ENCODE assay signal across 8 cellular contexts in the genomic region with DNA sequence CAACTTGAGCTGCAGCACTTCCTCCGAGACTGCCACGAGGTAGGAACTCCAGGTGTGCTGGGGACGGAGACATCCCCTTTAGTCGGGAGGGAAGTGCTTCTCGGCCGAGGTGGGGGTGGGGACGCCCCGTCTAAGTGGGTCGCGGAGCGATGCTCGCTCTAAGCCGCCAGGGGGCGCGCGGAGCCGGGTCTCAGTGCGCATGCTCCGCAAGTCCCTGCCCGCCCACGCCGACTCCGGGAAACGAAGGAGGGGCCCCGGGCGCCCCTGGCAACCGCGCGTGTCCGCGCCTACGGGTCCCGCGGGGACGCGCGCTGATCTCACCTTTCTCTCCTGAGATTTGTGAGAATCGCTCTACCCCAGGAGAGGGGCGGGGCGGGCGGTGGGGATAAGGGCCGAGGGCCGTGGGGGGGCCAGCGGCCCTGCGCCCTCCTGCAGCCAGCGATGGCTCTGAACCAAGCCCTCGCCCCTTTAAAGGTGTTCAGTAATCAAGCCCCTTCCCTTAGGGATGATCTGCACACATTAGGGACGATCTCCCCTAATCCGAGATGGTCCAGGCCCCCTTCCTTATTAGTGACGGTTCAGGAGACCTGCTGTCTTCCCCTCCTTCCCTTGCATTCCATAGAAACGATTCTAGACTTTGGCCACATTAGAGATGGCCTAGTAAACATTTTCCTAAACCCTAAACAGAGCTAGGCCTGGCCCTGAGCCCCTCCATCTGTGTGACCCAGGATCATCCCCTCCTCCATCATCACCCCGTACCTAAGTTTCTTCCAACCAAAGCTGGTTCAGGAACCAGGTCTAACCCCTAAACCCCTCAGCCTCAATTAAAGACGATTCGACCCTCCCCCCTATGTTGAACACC. TPM values are rescaled to one million over a fixed set of nuclear protein-coding genes. Genes with fewer than 3 reads are reported as not detected.
DNase-seq lines count a peak whose midpoint lies in the region; ATAC-seq and TF ChIP-seq lines count a peak whose summit lies in the region.

No MANE protein-coding gene starts in this region.

- peak; percentile 97 for TF ChIP-seq CTCF in A673 (conservative IDR thresholded peaks at IDR 0.05; ENCODE audit: low read depth, low read length)
- TF ChIP-seq CTCF in SK-N-SH (IDR thresholded peaks at IDR 0.05) = peak; percentile 79

- H3K36me3 ChIP-seq in A673 (ENCODE audit: insufficient read depth, low read length, poor library complexity, severe bottlenecking) (no peaks in the 10 kb centered on the region), SK-N-SH (replicated peaks in 1 of 2; ENCODE audit: control insufficient read depth in 1 of 2, insufficient read depth in 2 of 2, low read length in 1 of 2) (no peaks in the 10 kb centered on the region)

- CTCF ChIA-PET in A673 (lab: Charles Lee) (interaction anchor here (0.9 kb wide), 1 partner anchor 8 kb away, joined by 3 read pairs; no protein-coding TSS in a partner anchor), SK-N-SH (lab: Yijun Ruan, JAX) (interaction anchor here (0.6 to 3.7 kb wide), 16 partner anchors 9 to 248 kb away, joined by 3 to 16 read pairs (median 4); a partner anchor contains a TSS)

- 0 out of 2 replicates have a peak overlapping the region, but pooled peaks have one; percentile 67 for H3K4me2 ChIP-seq in SK-N-SH

- no peaks in the 10 kb centered on the region for H4K20me1 ChIP-seq in SK-N-SH (ENCODE audit: insufficient read depth)

- POLR2A ChIA-PET in A673 (lab: Charles Lee; ENCODE audit: low non-redundant PET) = no interaction called here
- POLR2A ChIA-PET in SK-N-SH (lab: Yijun Ruan, JAX) = no interaction called here

- TF ChIP-seq RAD21 in SK-N-SH (IDR thresholded peaks at IDR 0.05; ENCODE audit: low read length) = peak; percentile 51

- H3K9me2 ChIP-seq in SK-N-SH = no peaks in the 10 kb centered on the region

- no peaks in the 10 kb centered on the region for H3K79me2 ChIP-seq in SK-N-SH (ENCODE audit: insufficient read depth)

- peaks cover 15% of the 10 kb centered on the region for H3K4me1 ChIP-seq in A673 (ENCODE audit: insufficient read depth, low read length, poor library complexity, severe bottlenecking)
- peaks cover 0 to 11% of the 10 kb centered on the region in 2 experiments; a peak in 1 of 4 replicates for H3K4me1 ChIP-seq in SK-N-SH (ENCODE audit: control insufficient read depth in 1 of 2, insufficient read depth in 2 of 2, low read depth in 1 of 2, low read length in 1 of 2)

- no peak for TF ChIP-seq EP300 in SK-N-SH (IDR thresholded peaks at IDR 0.05; ENCODE audit: borderline replicate concordance in 1 of 2, low read depth in 1 of 2, low read length in 1 of 2)

- no peaks in the 10 kb centered on the region for H3F3A ChIP-seq in SK-N-SH (replicated peaks; ENCODE audit: insufficient read depth)

- no TSS peak for BruUV-seq in A673 (replicated peaks; lab: Mats Ljungman, UMichigan)

- intact Hi-C loops in A673 (cut with micrococcal nuclease; ENCODE audit: unreplicated experiment) = loop anchor here (1.0 to 10.0 kb wide), 3 partner anchors 69 to 385 kb away; no protein-coding TSS in a partner anchor

- H3K9ac ChIP-seq in SK-N-SH = no peak overlapping the region

- H3K4me3 ChIP-seq in A673 (ENCODE audit: low read depth, low read length, poor library complexity, severe bottlenecking) = peak overlapping the region; percentile 30
- peak overlapping the region; percentile 44 to 60 for H3K4me3 ChIP-seq in SK-N-SH (ENCODE audit: low read depth in 2 of 2, low read length in 1 of 2)

- ATAC-seq in GM19025 (IDR thresholded peaks at IDR 0.05; ENCODE audit: low read depth, unreplicated experiment) = peak; percentile 70

- 11% methylated on average over 23 of the region's 54 CpGs for whole genome bisulfite sequencing in SK-N-SH (ENCODE audit: low lambda C conversion rate)

- peak overlapping the region; percentile 66 for H2AFZ ChIP-seq in SK-N-SH (ENCODE audit: low read depth)

- no peak overlapping the region for H3K27ac ChIP-seq in A673 (ENCODE audit: low read depth, low read length, poor library complexity, severe bottlenecking)
- H3K27ac ChIP-seq in SK-N-SH (ENCODE audit: low read depth in 2 of 2, low read length in 1 of 2) = peak overlapping the region in 1 of 2 experiments; percentile 70; a peak in 2 of 4 replicates
- H3K27ac ChIP-seq in substantia nigra (ENCODE audit: low read depth, low read length, poor library complexity, severe bottlenecking) = peak overlapping the region; percentile 33

- no peaks in the 10 kb centered on the region for H3K27me3 ChIP-seq in A673 (replicated peaks; ENCODE audit: insufficient read depth, low read depth, low read length, poor library complexity)
- H3K27me3 ChIP-seq in SK-N-SH (ENCODE audit: insufficient read depth) = no peaks in the 10 kb centered on the region

- peak; percentile 92 for DNase-seq in A673 (ENCODE audit: low spot score)
- peak; percentile 91 for DNase-seq in NAMALWA (ENCODE audit: low spot score)
- peak; percentile 99 for DNase-seq in SK-N-SH
- DNase-seq in activated naive CD4-positive, alpha-beta T cell treated with anti-CD3 and anti-CD28 coated beads, Interleukin-2, amount 50 U/mL, for 16 hours = peak; percentile 84
- peak; percentile 87 for DNase-seq in glomerular visceral epithelial cell (ENCODE audit: extremely low spot score)
- peak; percentile 76 for DNase-seq in occipital lobe (lab: John Stamatoyannopoulos, UW)
- DNase-seq in substantia nigra (lab: John Stamatoyannopoulos, UW) = peak in 46 of 49 donors; percentile 25 to 91 (median 67)

- no peaks in the 10 kb centered on the region for H3K9me3 ChIP-seq in A673 (ENCODE audit: low read depth, low read length, poor library complexity, severe bottlenecking)
- no peaks in the 10 kb centered on the region for H3K9me3 ChIP-seq in SK-N-SH

TF ChIP-seq in SK-N-SH, 30 proteins besides CTCF, POLR2A, EP300 and RAD21:
- peak; percentile 81 for TF ChIP-seq CHD2 (IDR thresholded peaks at IDR 0.05; ENCODE audit: low read length, partially characterized antibody)
- 0 out of 2 replicates have a peak, but pooled peaks have one; percentile 52 for TF ChIP-seq MXI1 (IDR thresholded peaks at IDR 0.05; ENCODE audit: low read depth, low read length)
- peak; percentile 29; the same call in 1 of the 2 replicates for TF ChIP-seq RCOR1 (IDR thresholded peaks at IDR 0.05; ENCODE audit: low read length)
- peak; percentile 75 for TF ChIP-seq SMC3 (IDR thresholded peaks at IDR 0.05; ENCODE audit: low read depth, low read length)
- TF ChIP-seq RXRA (IDR thresholded peaks at IDR 0.05; ENCODE audit: borderline replicate concordance, low read depth) = no peak
- peak; percentile 90 for TF ChIP-seq NRF1 (IDR thresholded peaks at IDR 0.05; ENCODE audit: low read depth, low read length)
- no peak for TF ChIP-seq SIN3A (IDR thresholded peaks at IDR 0.05; ENCODE audit: borderline replicate concordance, low read depth, low read length)
TF ChIP-seq in SK-N-SH: peak in this region for 5.

RNA-seq across cellular contexts. Expression of a gene that starts 47.3 kb away (rescaled TPM):
- total RNA-seq in A673 (2021) (85.5 and 110 TPM in 2 replicates), occipital lobe (4.1 TPM)
- 49.1 and 62.7 TPM in 2 replicates for polyA plus RNA-seq in SK-N-SH (2012; rRNA removed)
- 18.1 and 37.6 TPM in 2 replicates for polyA plus RNA-seq in SK-N-SH (2012; cell fraction: cytosol; rRNA removed)
- 93.4 and 94.6 TPM in 2 replicates for polyA plus RNA-seq in SK-N-SH (2012; cell fraction: nucleus; rRNA removed)

Comparison
In these comparisons a context has a peak if more than half of its experiments do, and no peak if none do; other contexts are left out.
1. RNA of a gene that starts 47.3 kb away (total RNA-seq): 85.5 to 110 TPM in A673; 4.1 TPM in occipital lobe (single experiment); every median in the first group is over 10 times any median in the second.
2. Peak in every context shown above with its lines, with median percentiles within 50 percentile points of each other: DNase-seq.